ENCODE assay signal across 11 cellular contexts in genomic region chr11:763073-763463, GRCh38. TPM values are rescaled to one million over a fixed set of nuclear protein-coding genes. Genes with fewer than 3 reads are reported as not detected.
DNase-seq lines count a peak whose midpoint lies in the region; ATAC-seq, FAIRE-seq and TF ChIP-seq lines count a peak whose summit lies in the region.
"Had no signal": no experiment of that assay in that cellular context is flagged by ENCODE, and none has a peak within 500 bp of the region (broad histone marks: within the 10 kb centered on the region; RNA-seq: fewer than 3 reads in every experiment).

No MANE protein-coding gene starts in this region.

- no peak for FAIRE-seq in bronchial epithelial cell (lab: Jason Lieb, UNC)

- H3K27me3 ChIP-seq in bronchial epithelial cell (ENCODE audit: control insufficient read depth, insufficient read depth, low read length), result no peaks in the 10 kb centered on the region

- TF ChIP-seq CTCF in bronchial epithelial cell (IDR thresholded peaks at IDR 0.05; ENCODE audit: insufficient read depth, low read length, severe bottlenecking) (no peak), mucosa of descending colon (IDR thresholded peaks at IDR 0.05) (no peak)

- H3K36me3 ChIP-seq in bronchial epithelial cell (ENCODE audit: control insufficient read depth, insufficient read depth, low read length) (peaks cover 40% of the 10 kb centered on the region), mucosa of descending colon (ENCODE audit: low read depth) (peaks cover 6% of the 10 kb centered on the region)

- peaks cover 9% of the 10 kb centered on the region for H3K4me1 ChIP-seq in mucosa of descending colon (ENCODE audit: low read depth)

- H3K4me3 ChIP-seq in bronchial epithelial cell (ENCODE audit: low read depth, low read length), result no peak overlapping the region
- no peak overlapping the region for H3K4me3 ChIP-seq in mucosa of descending colon

- no peaks in the 10 kb centered on the region for H3K9me3 ChIP-seq in mucosa of descending colon

- peak; percentile 80 for ATAC-seq in mucosa of descending colon
- ATAC-seq: activated CD4-positive, CD25-positive, alpha-beta regulatory T cell treated with anti-CD3 and anti-CD28 coated beads, Interleukin-2, amount 50 U/mL, for 24 hours had no signal

- intact Hi-C loops in mucosa of descending colon (cut with DNase I, micrococcal nuclease), result no loop called here
- intact Hi-C loops in posterior cingulate gyrus (cut with DNase I), result loop anchor here (5.0 to 10.0 kb wide), 2 partner anchors 36 to 98 kb away; no protein-coding TSS in a partner anchor

- in situ Hi-C loops in G401 (cut with HindIII; ENCODE audit: low sequenced_read_pairs), result loop anchor here (25.0 kb wide), 1 partner anchor 101 kb away; no protein-coding TSS in a partner anchor

- DNase-seq in D341Med (ENCODE audit: low spot score), result peak; percentile 38
- peak; percentile 48 for DNase-seq in NCI-H2029 treated with DMSO at 0.1 percent for 48 hours (lab: John Stamatoyannopoulos, UW)
- peak; percentile 46 for DNase-seq in bronchial epithelial cell (ENCODE audit: low read depth)
- peak; percentile 71 to 82 (median 71) for DNase-seq in mucosa of descending colon
- DNase-seq in pons (ENCODE audit: low spot score), result no peak
- DNase-seq in posterior cingulate gyrus, result no peak
- no peak for DNase-seq in middle frontal gyrus (ENCODE audit: extremely low spot score, low spot score)
- no peak for DNase-seq in G401 (ENCODE audit: low spot score)
- DNase-seq: activated effector memory CD4-positive, alpha-beta T cell treated with anti-CD3 and anti-CD28 coated beads, Interleukin-2, amount 50 U/mL, for 16 hours had no signal

RNA-seq across cellular contexts. Expression of gene GATD1, which starts 14.2 kb away (rescaled TPM):
- total RNA-seq in bronchial epithelial cell (17.9 and 18.7 TPM in 2 replicates), mucosa of descending colon (10 to 100 TPM; 51.9 to 58.8 (median 57.4) TPM)
- 56.6 and 63.4 TPM in 2 replicates for total RNA-seq in G401 (2014; rRNA removed; shearing (Covaris generic))

RNA-seq across cellular contexts. Expression of gene TALDO1, which starts 15.8 kb away (rescaled TPM):
- total RNA-seq in bronchial epithelial cell, result 251 and 253 TPM in 2 replicates
- 100 to 1,000 TPM; 101 to 158 (median 128) TPM for total RNA-seq in mucosa of descending colon
- 201 and 229 TPM in 2 replicates for total RNA-seq in G401 (2014; rRNA removed; shearing (Covaris generic))

RNA-seq across cellular contexts. Expression of gene CEND1, which starts 26.8 kb away (rescaled TPM):
- not detected in 2 replicates for total RNA-seq in bronchial epithelial cell
- 1 to 10 TPM in 1 of 3 donors, under 1 TPM in 1, not detected in 1; 0.34 to 2.2 TPM for total RNA-seq in mucosa of descending colon
- 0.74 and 0.95 TPM in 2 replicates for total RNA-seq in G401 (2014; rRNA removed; shearing (Covaris generic))
- total RNA-seq: urinary bladder had no signal

RNA-seq across cellular contexts. Expression of gene SLC25A22, which starts 35.0 kb away (rescaled TPM):
- total RNA-seq in bronchial epithelial cell, result 4.4 and 5.3 TPM in 2 replicates
- total RNA-seq in mucosa of descending colon, result 10 to 100 TPM; 11.6 to 18.6 (median 14.4) TPM
- 48.2 and 76.5 TPM in 2 replicates for total RNA-seq in G401 (2014; rRNA removed; shearing (Covaris generic))

RNA-seq across cellular contexts. Expression of gene PIDD1, which starts 42.0 kb away (rescaled TPM):
- 4.4 and 5.0 TPM in 2 replicates for total RNA-seq in bronchial epithelial cell
- 10 to 100 TPM; 20.2 to 26.3 (median 23.8) TPM for total RNA-seq in mucosa of descending colon
- total RNA-seq in G401 (2014; rRNA removed; shearing (Covaris generic)), result 25.5 and 29.5 TPM in 2 replicates

Comparison
In these comparisons a context has a peak if more than half of its experiments do, and no peak if none do; other contexts are left out.
1. DNase-seq: peak in D341Med (single experiment), NCI-H2029 treated with DMSO at 0.1 percent for 48 hours (single experiment), bronchial epithelial cell (single experiment) and mucosa of descending colon (3 of 3); none in pons (single experiment), posterior cingulate gyrus (0 of 10), middle frontal gyrus (single experiment) and G401 (single experiment).